In genomic region chr5:119439140-119439625, GRCh38 we compare ENCODE assay signal across 10 cellular contexts. TPM values are rescaled to one million over a fixed set of nuclear protein-coding genes. Genes with fewer than 3 reads are reported as not detected.
DNase-seq lines count a peak whose midpoint lies in the region; ATAC-seq, FAIRE-seq and TF ChIP-seq lines count a peak whose summit lies in the region.
"Had no signal": no experiment of that assay in that cellular context is flagged by ENCODE, and none has a peak within 500 bp of the region (broad histone marks: within the 10 kb centered on the region; RNA-seq: fewer than 3 reads in every experiment).

No MANE protein-coding gene starts in this region.

- H3K27ac ChIP-seq in Karpas-422 (ENCODE audit: low read length), result no peak overlapping the region
- peak overlapping the region; percentile 50; the same call in 2 of the 3 replicates for H3K27ac ChIP-seq in K562 (ENCODE audit: extremely low read depth, low read depth, low read length)
- H3K27ac ChIP-seq in GM23338 (ENCODE audit: low read depth), result no peak overlapping the region

- TF ChIP-seq CTCF in K562 (IDR thresholded peaks at IDR 0.05 in 2 of 3, conservative IDR thresholded peaks at IDR 0.05 in 1 of 3; ENCODE audit: insufficient read depth in 2 of 3, low read depth in 1 of 3, low read length in 3 of 3), result no peak
- no peak for TF ChIP-seq CTCF in omental fat pad (IDR thresholded peaks at IDR 0.05)
- peak in 1 of 2 experiments; percentile 12; a peak in 1 of 4 replicates for TF ChIP-seq CTCF in GM23338 (conservative IDR thresholded peaks at IDR 0.05; ENCODE audit: low read depth in 2 of 2)

- no peak for TF ChIP-seq POLR2A in K562 (conservative IDR thresholded peaks at IDR 0.05)

- DNase-seq in GM19239 (ENCODE audit: insufficient read length, low spot score) (no peak), Karpas-422 (no peak), K562 (ENCODE audit: extremely low read depth in 1 of 4, low spot score in 3 of 4) (peak in 1 of 4 experiments; percentile 32), omental fat pad (ENCODE audit: low spot score) (no peak), sciatic nerve (ENCODE audit: low spot score) (no peak), GM23338 (ENCODE audit: low spot score) (no peak), dedifferentiated amniotic fluid mesenchymal stem cell (ENCODE audit: extremely low spot score) (no peak), DMS53 (lab: John Stamatoyannopoulos, UW) (no peak)
- DNase-seq: IMR-90 had no signal

- H3K27me3 ChIP-seq in Karpas-422 (ENCODE audit: low read length) (no peaks in the 10 kb centered on the region), K562 (ENCODE audit: control insufficient read depth in 2 of 2, insufficient read depth in 2 of 2, low read length in 2 of 2) (no peaks in the 10 kb centered on the region), GM23338 (ENCODE audit: insufficient read depth) (no peaks in the 10 kb centered on the region)

- CTCF ChIA-PET in K562 (lab: Yijun Ruan, JAX; ENCODE audit: low intra/inter-chr PET ratio), result no interaction called here

- H4K20me1 ChIP-seq in Karpas-422 (ENCODE audit: insufficient read depth, low read depth, low read length), result no peaks in the 10 kb centered on the region
- H4K20me1 ChIP-seq in K562 (replicated peaks; ENCODE audit: control insufficient read depth, insufficient read depth, low read length), result no peaks in the 10 kb centered on the region
- H4K20me1 ChIP-seq in GM23338 (replicated peaks; ENCODE audit: insufficient read depth), result no peaks in the 10 kb centered on the region

- H3K36me3 ChIP-seq in Karpas-422 (ENCODE audit: insufficient read depth, low read length) (no peaks in the 10 kb centered on the region), K562 (ENCODE audit: control insufficient read depth, insufficient read depth, low read length) (no peaks in the 10 kb centered on the region), GM23338 (ENCODE audit: insufficient read depth) (no peaks in the 10 kb centered on the region; the same call in 1 of the 2 replicates)

- POLR2A ChIA-PET in K562 (lab: Yijun Ruan, JAX), result interaction anchor here (0.7 kb wide), 1 partner anchor 118 kb away, joined by 3 read pairs; no protein-coding TSS in a partner anchor

- H3K4me3 Mint-ChIP-seq in GM23338, result no peak overlapping the region

- no peak for TF ChIP-seq RAD21 in K562 (CRISPR knock-in tag; conservative IDR thresholded peaks at IDR 0.05 in 1 of 2, IDR thresholded peaks at IDR 0.05 in 1 of 2)

- intact Hi-C loops in K562 (cut with micrococcal nuclease) (loop anchor here (10.0 kb wide), 1 partner anchor 306 kb away; no protein-coding TSS in a partner anchor), sciatic nerve (cut with DNase I) (no loop called here)

- H2AFZ ChIP-seq in Karpas-422 (ENCODE audit: low read length), result peak overlapping the region; percentile 69
- peak overlapping the region; percentile 92 for H2AFZ ChIP-seq in K562 (ENCODE audit: low read depth, low read length)
- no peak overlapping the region for H2AFZ ChIP-seq in GM23338

- in situ Hi-C loops in K562 (cut with MboI), result no loop called here

- peaks cover 6% of the 10 kb centered on the region for H3K4me1 Mint-ChIP-seq in GM23338

- no peaks in the 10 kb centered on the region for H3K9me3 ChIP-seq in Karpas-422 (ENCODE audit: low read length)
- H3K9me3 ChIP-seq in K562 (replicated peaks; ENCODE audit: control insufficient read depth, insufficient read depth, low read depth, low read length), result no peaks in the 10 kb centered on the region

- no TSS peak for BruUV-seq in K562 (replicated peaks; lab: Mats Ljungman, UMichigan)

- H3K9ac ChIP-seq in Karpas-422 (ENCODE audit: low read length) (peak overlapping the region; percentile 55), K562 (ENCODE audit: insufficient read depth in 1 of 2, low read depth in 2 of 2, low read length in 2 of 2) (peak overlapping the region; percentile 51 to 80; a peak in 3 of 4 replicates)

- no peak for TF ChIP-seq EP300 in K562 (IDR thresholded peaks at IDR 0.05; ENCODE audit: low read length)

- H3K27me3 Mint-ChIP-seq in GM23338 (ENCODE audit: insufficient read depth, low read depth, poor library complexity), result peaks cover 4% of the 10 kb centered on the region

- H3K9me2 ChIP-seq in Karpas-422 (replicated peaks; ENCODE audit: insufficient read depth, low read length) (no peaks in the 10 kb centered on the region), GM23338 (ENCODE audit: insufficient read depth) (peaks cover 10% of the 10 kb centered on the region)

- H3K4me3 ChIP-seq in Karpas-422 (ENCODE audit: low read length) (peak overlapping the region; percentile 64), K562 (peak overlapping the region; percentile 29), GM23338 (no peak overlapping the region)

- H3F3A ChIP-seq in GM23338 (replicated peaks; ENCODE audit: low read depth), result no peaks in the 10 kb centered on the region

- WGBS in K562 (ENCODE audit: insufficient coverage, low coverage, missing lambda C conversion rate), result 24% methylated on average over 8 of the region's 8 CpGs

- no peaks in the 10 kb centered on the region for H3K79me2 ChIP-seq in Karpas-422 (ENCODE audit: low read length)
- H3K79me2 ChIP-seq in K562 (ENCODE audit: control insufficient read depth, insufficient read depth, low read length), result no peaks in the 10 kb centered on the region
- no peaks in the 10 kb centered on the region for H3K79me2 ChIP-seq in GM23338 (replicated peaks; ENCODE audit: insufficient read depth)

- FAIRE-seq in GM19239 (lab: Jason Lieb, UNC) (peak; percentile 35), K562 (lab: Jason Lieb, UNC) (no peak)
- FAIRE-seq: H1 had no signal

- no peaks in the 10 kb centered on the region for H3K9me1 ChIP-seq in K562 (ENCODE audit: control insufficient read depth, insufficient read depth, low read length)

- peak overlapping the region; percentile 74 for H3K4me2 ChIP-seq in Karpas-422 (ENCODE audit: low read depth, low read length, poor library complexity, severe bottlenecking)
- H3K4me2 ChIP-seq in K562 (ENCODE audit: insufficient read depth, low read length), result peak overlapping the region; percentile 80
- H3K4me2 ChIP-seq in GM23338, result no peak overlapping the region

- H3K4me1 ChIP-seq in Karpas-422 (ENCODE audit: low read length) (peaks cover 21% of the 10 kb centered on the region), K562 (replicated peaks in 1 of 2; ENCODE audit: control insufficient read depth in 2 of 2, insufficient read depth in 2 of 2, low read length in 2 of 2) (peaks cover 0 to 15% of the 10 kb centered on the region in 2 experiments; a peak in 4 of 5 replicates), GM23338 (ENCODE audit: insufficient read depth) (no peaks in the 10 kb centered on the region)

- H3K36me3 Mint-ChIP-seq in GM23338 (ENCODE audit: low read depth), result peaks cover 23% of the 10 kb centered on the region

- H3K9me3 Mint-ChIP-seq in GM23338, result peaks cover 40% of the 10 kb centered on the region

- no peak overlapping the region for H3K27ac Mint-ChIP-seq in GM23338

- ATAC-seq in K562 (peak; percentile 74), omental fat pad (ENCODE audit: low FRiP score) (peak; percentile 54), sciatic nerve (no peak), GM23338 (no peak)

TF ChIP-seq in K562, 482 proteins besides CTCF, POLR2A, EP300 and RAD21 (continues in another document):
- no peak for TF ChIP-seq ZNF311 (CRISPR knock-in tag; IDR thresholded peaks at IDR 0.05)
- peak in 2 of 3 experiments; percentile 47 to 80 for TF ChIP-seq YY1 (IDR thresholded peaks at IDR 0.05; ENCODE audit: borderline replicate concordance in 1 of 3, control insufficient read depth in 1 of 3, extremely low read depth in 1 of 3, insufficient read depth in 3 of 3, insufficient read length in 1 of 3, insufficient replicate concordance in 2 of 3, low read depth in 1 of 3, low read length in 2 of 3)
- 0 out of 2 replicates have a peak, but pooled peaks have one; percentile 4 for TF ChIP-seq ELF1 (tag; IDR thresholded peaks at IDR 0.05)
- peak; percentile 48 to 61; a peak in 2 of 4 replicates for TF ChIP-seq FOXK2 (conservative IDR thresholded peaks at IDR 0.05 in 1 of 2, IDR thresholded peaks at IDR 0.05 in 1 of 2; ENCODE audit: low read depth in 2 of 2)

TF ChIP-seq in GM23338, 12 proteins besides CTCF, POLR2A, EP300 and RAD21 (continues in another document):
- TF ChIP-seq NANOG (IDR thresholded peaks at IDR 0.05; ENCODE audit: borderline replicate concordance), result no peak
- no peak for TF ChIP-seq ETS1 (IDR thresholded peaks at IDR 0.05)
- no peak for TF ChIP-seq EZH2 (IDR thresholded peaks at IDR 0.05; ENCODE audit: low read depth, unreplicated experiment)
- no peak for TF ChIP-seq STAT1 (IDR thresholded peaks at IDR 0.05; ENCODE audit: unreplicated experiment)

RNA-seq across cellular contexts. Expression of gene HSD17B4, which starts 13.1 kb away (rescaled TPM):
- 57.6 and 127 TPM in 2 replicates for total RNA-seq in Karpas-422 (2014; rRNA removed; shearing (Covaris generic); ENCODE audit: low replicate concordance)
- 60.9 and 67.5 TPM in 2 replicates for total RNA-seq in K562 (2011; cell fraction: chromatin; rRNA removed; ENCODE audit: low replicate concordance)
- total RNA-seq in K562 (2011; cell fraction: nucleolus; rRNA removed), result 23.5 and 28.4 TPM in 2 replicates
- 32.8 and 46.1 TPM in 2 replicates for total RNA-seq in K562 (2011; cell fraction: nucleoplasm; rRNA removed)
- 82.1 and 120 TPM in 2 replicates for total RNA-seq in K562 (2014; rRNA removed)
- 108 and 110 TPM in 2 replicates for total RNA-seq in K562 (2014; rRNA removed; fragmentation: Illumina TruSeq; extraction: Trizol)
- 91.4 and 94.6 TPM in 2 replicates for total RNA-seq in K562 (2015; rRNA removed; fragmentation: Illumina TruSeq; extraction: Trizol)
- 109 and 114 TPM in 2 replicates for total RNA-seq in K562 (2021)
- polyA plus RNA-seq in K562 (2011; rRNA removed), result 157 and 187 TPM in 2 replicates
- 64.0 and 120 TPM in 2 replicates for polyA plus RNA-seq in K562 (2011; cell fraction: cytosol; rRNA removed)
- polyA plus RNA-seq in K562 (2011; cell fraction: nucleus; rRNA removed), result 85.1 and 121 TPM in 2 replicates
- 93.3 and 132 TPM in 2 replicates for polyA plus RNA-seq in K562 (2012)
- polyA plus RNA-seq in K562 (2014; fragmentation: Illumina TruSeq; extraction: Trizol), result 95.4 and 119 TPM in 2 replicates
- 10 to 100 TPM; 50.6 to 60.9 TPM for polyA plus RNA-seq in K562 (2014; fragmentation: Nextera tagmentation; extraction: Ambion mirVana)
- 72.5 and 76.2 TPM in 2 replicates for polyA plus RNA-seq in K562 (2014; rRNA removed)
- 200 and 211 TPM in 2 replicates for polyA minus RNA-seq in K562 (2011; rRNA and poly(A)+ RNA removed)
- polyA minus RNA-seq in K562 (2011; cell fraction: cytosol; rRNA and poly(A)+ RNA removed), result 69.9 and 88.9 TPM in 2 replicates
- polyA minus RNA-seq in K562 (2011; cell fraction: nucleus; rRNA and poly(A)+ RNA removed), result 47.1 and 79.5 TPM in 2 replicates
- 100 to 1,000 TPM; 159 to 225 (median 220) TPM for total RNA-seq in omental fat pad
- 182 TPM for total RNA-seq in sciatic nerve
- 277 and 326 TPM in 2 replicates for total RNA-seq in GM23338 (2014; rRNA removed; shearing (Covaris generic))
- 328 and 332 TPM in 2 replicates for polyA plus RNA-seq in GM23338 (2016; fragmentation: Nextera tagmentation; extraction: Ambion mirVana)

Comparison
In these comparisons a context has a peak if more than half of its experiments do, and no peak if none do; other contexts are left out.
1. ATAC-seq: peak in K562 (single experiment) and omental fat pad (single experiment); none in sciatic nerve (single experiment) and GM23338 (single experiment).